ENCODE assay signal across 8 cellular contexts in genomic region chr9:136978073-136978864, GRCh38. TPM values are rescaled to one million over a fixed set of nuclear protein-coding genes. Genes with fewer than 3 reads are reported as not detected.
DNase-seq lines count a peak whose midpoint lies in the region; ATAC-seq and TF ChIP-seq lines count a peak whose summit lies in the region.

No MANE protein-coding gene starts in this region.

- TF ChIP-seq POLR2A in erythroblast (IDR thresholded peaks at IDR 0.05; ENCODE audit: low read length): no peak

- no peaks in the 10 kb centered on the region for H3K9me3 ChIP-seq in mononuclear cell (ENCODE audit: low read depth, low read length)

- DNase-seq in DMS53 treated with DMSO at 0.1 percent for 48 hours (lab: John Stamatoyannopoulos, UW; ENCODE audit: unreplicated experiment) (peak; percentile 23), NCI-H460 (ENCODE audit: extremely low read depth, low read depth) (peak; percentile 30), erythroblast (lab: John Stamatoyannopoulos, UW) (peak; percentile 83)
- peak; percentile 76 for DNase-seq in activated T-cell treated with anti-CD3 and anti-CD28 coated beads, Interleukin-2, amount 50 U/mL, for 1 hour
- DNase-seq in stimulated activated CD8-positive, alpha-beta memory T cell treated with anti-CD3 and anti-CD28 coated beads, Interleukin-4, amount 100 ng/mL, for 4 hours (ENCODE audit: low read depth in 2 of 2, low spot score in 1 of 2): peak; percentile 41 to 48

- ATAC-seq in HG03378 (IDR thresholded peaks at IDR 0.05; ENCODE audit: unreplicated experiment) (no peak), HG03432 (IDR thresholded peaks at IDR 0.05; ENCODE audit: unreplicated experiment) (no peak)

- peak overlapping the region; percentile 12 for H3K4me3 ChIP-seq in mononuclear cell (ENCODE audit: low read length)

- H3K27me3 ChIP-seq in mononuclear cell (ENCODE audit: insufficient read depth, low read length): no peaks in the 10 kb centered on the region

- peaks cover 35% of the 10 kb centered on the region for H3K4me1 ChIP-seq in mononuclear cell (ENCODE audit: insufficient read depth, low read length)

RNA-seq across cellular contexts. Expression of gene PTGDS, which starts 1.0 kb away (rescaled TPM):
- total RNA-seq in NCI-H460 (2014; rRNA removed; shearing (Covaris generic)): not detected in 2 replicates
- 8.0 TPM in 1 of 2 replicates, not detected in the other for polyA plus RNA-seq in NCI-H460 (2014; cell fraction: nucleus; rRNA removed)
- total RNA-seq in mononuclear cell: 10.8 TPM

RNA-seq across cellular contexts. Expression of gene LCNL1, which starts 4.5 kb away (rescaled TPM):
- total RNA-seq in NCI-H460 (2014; rRNA removed; shearing (Covaris generic)): not detected in 2 replicates
- not detected in 2 replicates for polyA plus RNA-seq in NCI-H460 (2014; cell fraction: nucleus; rRNA removed)
- total RNA-seq in mononuclear cell: 0.10 TPM

RNA-seq across cellular contexts. Expression of gene PAXX, which starts 14.0 kb away (rescaled TPM):
- 35.4 and 39.4 TPM in 2 replicates for total RNA-seq in NCI-H460 (2014; rRNA removed; shearing (Covaris generic))
- polyA plus RNA-seq in NCI-H460 (2014; cell fraction: nucleus; rRNA removed): 472 and 626 TPM in 2 replicates
- 23.6 TPM for total RNA-seq in mononuclear cell

RNA-seq across cellular contexts. Expression of gene CLIC3, which starts 18.1 kb away (rescaled TPM):
- 0.17 TPM in 1 of 2 replicates, not detected in the other for total RNA-seq in NCI-H460 (2014; rRNA removed; shearing (Covaris generic))
- not detected in 2 replicates for polyA plus RNA-seq in NCI-H460 (2014; cell fraction: nucleus; rRNA removed)
- total RNA-seq in mononuclear cell: 3.4 TPM

RNA-seq across cellular contexts. Expression of gene LCN12, which starts 26.2 kb away (rescaled TPM):
- 1.2 and 1.5 TPM in 2 replicates for total RNA-seq in NCI-H460 (2014; rRNA removed; shearing (Covaris generic))
- polyA plus RNA-seq in NCI-H460 (2014; cell fraction: nucleus; rRNA removed): 1.9 and 2.8 TPM in 2 replicates
- not detected for total RNA-seq in mononuclear cell

Comparison
In these comparisons a context has a peak if more than half of its experiments do, and no peak if none do; other contexts are left out.
1. DNase-seq: peak in every context shown above with its lines; median percentile 83 in erythroblast; 76 in activated T-cell treated with anti-CD3 and anti-CD28 coated beads, Interleukin-2, amount 50 U/mL, for 1 hour; 44 in stimulated activated CD8-positive, alpha-beta memory T cell treated with anti-CD3 and anti-CD28 coated beads, Interleukin-4, amount 100 ng/mL, for 4 hours; 30 in NCI-H460; 23 in DMS53 treated with DMSO at 0.1 percent for 48 hours.
2. RNA of gene PTGDS, which starts 1.0 kb away (total RNA-seq): 10.8 TPM in mononuclear cell (single experiment); not detected in NCI-H460; every median in the first group is over 10 times any median in the second.